8 cellular contexts compared by ENCODE assay signal in genomic region chr10:3171488-3171887, GRCh38. TPM values are rescaled to one million over a fixed set of nuclear protein-coding genes. Genes with fewer than 3 reads are reported as not detected.
A peak's percentile ranks its signal among the peaks of the same experiment; 100 is the strongest.
DNase-seq lines count a peak whose midpoint lies in the region; ATAC-seq and TF ChIP-seq lines count a peak whose summit lies in the region.
"Not testable (repeated sequence)": the region's sequence is repeated elsewhere in the genome, so short reads cannot be mapped to it uniquely, and the experiment has no call there.

No MANE protein-coding gene starts in this region.

- peak overlapping the region; percentile 90 for H3K4me3 Mint-ChIP-seq in activated T-helper 2 cell treated with anti-CD3 and anti-CD28 coated beads, Interferon-gamma antibody, Interleukin-2, Interleukin-4, amounts not matched to agents 10 μg/mL and 5 μg/mL and 100 μg/mL, durations not matched to agents 14 hours and 24 hours and 36 hours (ENCODE audit: low read depth)
- H3K4me3 Mint-ChIP-seq in dendritic cell treated with granulocyte-macrophage colony-stimulating factor and Interleukin-4, amounts not matched to agents 40 ng/mL and 50 ng/mL, for 4 days, result peak overlapping the region; percentile 82
- H3K4me3 Mint-ChIP-seq in naive B cell, result peak overlapping the region; percentile 72 to 94 (median 89)

- ATAC-seq in heart right ventricle; naive B cell (ENCODE audit: low read depth in 2 of 2): not testable (repeated sequence)

- not testable (repeated sequence) for H3K9me3 Mint-ChIP-seq in activated T-helper 2 cell treated with anti-CD3 and anti-CD28 coated beads, Interferon-gamma antibody, Interleukin-2, Interleukin-4, amounts not matched to agents 10 μg/mL and 5 μg/mL and 100 μg/mL, durations not matched to agents 14 hours and 24 hours and 36 hours; dendritic cell treated with granulocyte-macrophage colony-stimulating factor and Interleukin-4, amounts not matched to agents 40 ng/mL and 50 ng/mL, for 4 days; naive B cell

- peaks cover 21% of the 10 kb centered on the region for H3K27me3 Mint-ChIP-seq in activated T-helper 2 cell treated with anti-CD3 and anti-CD28 coated beads, Interferon-gamma antibody, Interleukin-2, Interleukin-4, amounts not matched to agents 10 μg/mL and 5 μg/mL and 100 μg/mL, durations not matched to agents 14 hours and 24 hours and 36 hours (ENCODE audit: low read depth)
- H3K27me3 Mint-ChIP-seq in dendritic cell treated with granulocyte-macrophage colony-stimulating factor and Interleukin-4, amounts not matched to agents 40 ng/mL and 50 ng/mL, for 4 days; naive B cell: not testable (repeated sequence)

- not testable (repeated sequence) for H3K9me3 ChIP-seq in HEK293 (ENCODE audit: control insufficient read depth, insufficient read depth, low read depth, low read length); SJCRH30 (replicated peaks); heart right ventricle; smooth muscle cell (replicated peaks; ENCODE audit: low read depth)

- not testable (repeated sequence) for H3K4me1 Mint-ChIP-seq in activated T-helper 2 cell treated with anti-CD3 and anti-CD28 coated beads, Interferon-gamma antibody, Interleukin-2, Interleukin-4, amounts not matched to agents 10 μg/mL and 5 μg/mL and 100 μg/mL, durations not matched to agents 14 hours and 24 hours and 36 hours (ENCODE audit: low read depth)
- H3K4me1 Mint-ChIP-seq in dendritic cell treated with granulocyte-macrophage colony-stimulating factor and Interleukin-4, amounts not matched to agents 40 ng/mL and 50 ng/mL, for 4 days (ENCODE audit: low read depth), result peaks cover 18% of the 10 kb centered on the region
- peaks cover 11 to 16% (median 15%) of the 10 kb centered on the region in 3 donors for H3K4me1 Mint-ChIP-seq in naive B cell

- intact Hi-C loops in activated T-helper 2 cell treated with anti-CD3 and anti-CD28 coated beads, Interferon-gamma antibody, Interleukin-2, Interleukin-4, amounts not matched to agents 10 μg/mL and 5 μg/mL and 100 μg/mL, durations not matched to agents 14 hours and 24 hours and 36 hours (cut with micrococcal nuclease); dendritic cell treated with granulocyte-macrophage colony-stimulating factor and Interleukin-4, amounts not matched to agents 40 ng/mL and 50 ng/mL, for 4 days (cut with micrococcal nuclease); heart right ventricle (cut with DNase I): not testable (repeated sequence)

- DNase-seq in AG09309 (ENCODE audit: low read depth); SJCRH30; activated T-helper 2 cell treated with anti-CD3 and anti-CD28 coated beads, Interferon-gamma antibody, Interleukin-2, Interleukin-4, amounts not matched to agents 10 μg/mL and 5 μg/mL and 100 μg/mL, durations not matched to agents 14 hours and 24 hours and 36 hours (ENCODE audit: low spot score); heart right ventricle; naive B cell; smooth muscle cell (lab: John Stamatoyannopoulos, UW; ENCODE audit: unreplicated experiment): not testable (repeated sequence)

- peak overlapping the region; percentile 94 for H3K4me2 ChIP-seq in smooth muscle cell

- not testable (repeated sequence) for H3F3A ChIP-seq in smooth muscle cell (ENCODE audit: low read depth)

- not testable (repeated sequence) for TF ChIP-seq CTCF in AG09309 (IDR thresholded peaks at IDR 0.05; ENCODE audit: control insufficient read depth, insufficient read depth, low read depth, low read length, missing control alignments); HEK293 (tag by site-specific recombination; IDR thresholded peaks at IDR 0.05); heart right ventricle (IDR thresholded peaks at IDR 0.05); smooth muscle cell (IDR thresholded peaks at IDR 0.05; ENCODE audit: borderline replicate concordance, insufficient read depth, poor library complexity, severe bottlenecking)

- not testable (repeated sequence) for H3K4me1 ChIP-seq in HEK293 (ENCODE audit: control insufficient read depth, insufficient read depth, low read length); smooth muscle cell (ENCODE audit: low read depth)
- H3K4me1 ChIP-seq in SJCRH30 (peaks cover 13% of the 10 kb centered on the region; the same call in 1 of the 2 replicates), heart right ventricle (peaks cover 3 to 18% (median 9%) of the 10 kb centered on the region in 9 donors)

- not testable (repeated sequence) for H3K27ac ChIP-seq in HEK293 (ENCODE audit: extremely low read depth, low read depth, low read length)
- peak overlapping the region; percentile 79; the same call in 1 of the 2 replicates for H3K27ac ChIP-seq in SJCRH30
- H3K27ac ChIP-seq in heart right ventricle, result peak overlapping the region in 4 of 10 donors; percentile 81 to 92 (median 91)
- peak overlapping the region; percentile 87 for H3K27ac ChIP-seq in smooth muscle cell (ENCODE audit: low read depth)

- 93 to 95% methylated on average over 11 of the region's 11 CpGs for WGBS in heart right ventricle, 2 donors
- WGBS in smooth muscle cell (ENCODE audit: low lambda C conversion rate), result 95% methylated on average over 11 of the region's 11 CpGs

- peak overlapping the region; percentile 94 for H3K9ac ChIP-seq in smooth muscle cell (ENCODE audit: low read depth)

- POLR2A ChIA-PET in HEK293 (lab: Yijun Ruan, JAX), result not testable (repeated sequence)

- H3K4me3 ChIP-seq in AG09309 (ENCODE audit: control insufficient read depth, low read depth, low read length), result peak overlapping the region; percentile 73
- H3K4me3 ChIP-seq in HEK293 (ENCODE audit: low read depth, low read length), result peak overlapping the region; percentile 77
- H3K4me3 ChIP-seq in SJCRH30, result peak overlapping the region; percentile 93
- peak overlapping the region in 9 of 10 donors; percentile 53 to 98 (median 95) for H3K4me3 ChIP-seq in heart right ventricle
- peak overlapping the region; percentile 90 for H3K4me3 ChIP-seq in smooth muscle cell

- H3K36me3 ChIP-seq in HEK293 (ENCODE audit: control insufficient read depth in 2 of 2, insufficient read depth in 1 of 2, low read length in 2 of 2), result peaks cover 9 to 35% of the 10 kb centered on the region in 2 experiments
- peaks cover 13% of the 10 kb centered on the region for H3K36me3 ChIP-seq in SJCRH30
- H3K36me3 ChIP-seq in heart right ventricle, result peaks cover 0 to 41% (median 27%) of the 10 kb centered on the region in 9 donors
- H3K36me3 ChIP-seq in smooth muscle cell (ENCODE audit: low read depth), result not testable (repeated sequence)

- H3K79me2 ChIP-seq in smooth muscle cell (ENCODE audit: low read depth), result peaks cover 18% of the 10 kb centered on the region

- not testable (repeated sequence) for H2AFZ ChIP-seq in smooth muscle cell (ENCODE audit: low read depth)

- peaks cover 33% of the 10 kb centered on the region for H3K36me3 Mint-ChIP-seq in activated T-helper 2 cell treated with anti-CD3 and anti-CD28 coated beads, Interferon-gamma antibody, Interleukin-2, Interleukin-4, amounts not matched to agents 10 μg/mL and 5 μg/mL and 100 μg/mL, durations not matched to agents 14 hours and 24 hours and 36 hours (ENCODE audit: low read depth)
- peaks cover 44% of the 10 kb centered on the region for H3K36me3 Mint-ChIP-seq in dendritic cell treated with granulocyte-macrophage colony-stimulating factor and Interleukin-4, amounts not matched to agents 40 ng/mL and 50 ng/mL, for 4 days (ENCODE audit: low read depth)
- peaks cover 9 to 14% of the 10 kb centered on the region in 2 donors for H3K36me3 Mint-ChIP-seq in naive B cell

- peak overlapping the region; percentile 86 for H3K27ac Mint-ChIP-seq in activated T-helper 2 cell treated with anti-CD3 and anti-CD28 coated beads, Interferon-gamma antibody, Interleukin-2, Interleukin-4, amounts not matched to agents 10 μg/mL and 5 μg/mL and 100 μg/mL, durations not matched to agents 14 hours and 24 hours and 36 hours
- peak overlapping the region; percentile 83 for H3K27ac Mint-ChIP-seq in dendritic cell treated with granulocyte-macrophage colony-stimulating factor and Interleukin-4, amounts not matched to agents 40 ng/mL and 50 ng/mL, for 4 days
- peak overlapping the region in 4 of 6 donors; percentile 61 to 90 (median 82) for H3K27ac Mint-ChIP-seq in naive B cell

- H3K27me3 ChIP-seq in SJCRH30; heart right ventricle; smooth muscle cell (ENCODE audit: low read depth): not testable (repeated sequence)

- CTCF ChIA-PET in HEK293 (lab: Yijun Ruan, JAX), result not testable (repeated sequence)

- peaks cover 14% of the 10 kb centered on the region for H4K20me1 ChIP-seq in smooth muscle cell (ENCODE audit: low read depth)

RNA-seq across cellular contexts. Expression of gene PITRM1, which starts 1.1 kb away (rescaled TPM):
- 43.0 and 51.4 TPM in 2 replicates for total RNA-seq in SJCRH30 (2014; rRNA removed; shearing (Covaris generic))
- total RNA-seq in activated T-helper 2 cell treated with anti-CD3 and anti-CD28 coated beads, Interferon-gamma antibody, Interleukin-2, Interleukin-4, amounts not matched to agents 10 μg/mL and 5 μg/mL and 100 μg/mL, durations not matched to agents 14 hours and 24 hours and 36 hours, result 76.4 and 84.5 TPM in 2 replicates
- 100 to 1,000 TPM in 2 of 10 donors, 10 to 100 TPM in 8; 67.9 to 107 (median 83.2) TPM for total RNA-seq in heart right ventricle
- 10 to 100 TPM; 61.8 to 69.2 TPM for polyA plus RNA-seq in heart right ventricle
- polyA plus RNA-seq in naive B cell (ENCODE audit: low read depth in 6 of 6), result 10 to 100 TPM; 18.7 to 37.7 (median 28.8) TPM
- total RNA-seq in smooth muscle cell, result 55.9 and 61.3 TPM in 2 replicates
- 49.2 and 53.8 TPM in 2 replicates for polyA plus RNA-seq in smooth muscle cell
